Comparison of ENCODE assay signal across 1 cellular context in genomic region chr5:80957031-80957761, GRCh38.
TF ChIP-seq lines count a peak whose summit lies in the region.

No MANE protein-coding gene starts in this region.

TF ChIP-seq in HepG2, 621 proteins besides CTCF, POLR2A, EP300 and RAD21 (continued from another document and continues in another):
- TF ChIP-seq ZBTB43 (CRISPR knock-in tag; conservative IDR thresholded peaks at IDR 0.05) (no peak), HIC2 (CRISPR knock-in tag; IDR thresholded peaks at IDR 0.05; ENCODE audit: low read depth) (no peak), CC2D1A (CRISPR knock-in tag; IDR thresholded peaks at IDR 0.05) (no peak), NFE2L1 (CRISPR knock-in tag; IDR thresholded peaks at IDR 0.05; ENCODE audit: borderline replicate concordance) (no peak), ZNF12 (CRISPR knock-in tag; IDR thresholded peaks at IDR 0.05) (no peak), ZSCAN22 (CRISPR knock-in tag; IDR thresholded peaks at IDR 0.05) (no peak), FLYWCH1 (CRISPR knock-in tag; IDR thresholded peaks at IDR 0.05) (no peak), ARID5B (CRISPR knock-in tag; IDR thresholded peaks at IDR 0.05) (peak; percentile 65), SOX13 (IDR thresholded peaks at IDR 0.05) (peak; percentile 69), SOX13 (CRISPR knock-in tag; conservative IDR thresholded peaks at IDR 0.05 in 1 of 2, IDR thresholded peaks at IDR 0.05 in 1 of 2) (peak in 1 of 2 experiments; percentile 89; a peak in 2 of 4 replicates), PCBP1 (IDR thresholded peaks at IDR 0.05; ENCODE audit: borderline replicate concordance, low read depth, low read length) (no peak), PBX3 (CRISPR knock-in tag; IDR thresholded peaks at IDR 0.05; ENCODE audit: borderline replicate concordance) (no peak), IRF2 (CRISPR knock-in tag; IDR thresholded peaks at IDR 0.05) (no peak), KLF9 (CRISPR knock-in tag; IDR thresholded peaks at IDR 0.05; ENCODE audit: low read depth) (no peak), ZNF510 (CRISPR knock-in tag; IDR thresholded peaks at IDR 0.05; ENCODE audit: low read depth) (no peak), ZBTB39 (CRISPR knock-in tag; IDR thresholded peaks at IDR 0.05) (no peak), ZNF484 (CRISPR knock-in tag; IDR thresholded peaks at IDR 0.05; ENCODE audit: borderline replicate concordance, low read depth) (no peak), GTF2F1 (IDR thresholded peaks at IDR 0.05; ENCODE audit: low read length) (no peak), ZGPAT (CRISPR knock-in tag; IDR thresholded peaks at IDR 0.05) (0 out of 2 replicates have a peak, but pooled peaks have one; percentile 28), FOXC1 (CRISPR knock-in tag; IDR thresholded peaks at IDR 0.05; ENCODE audit: borderline replicate concordance) (no peak), PHB2 (IDR thresholded peaks at IDR 0.05; ENCODE audit: partially characterized antibody) (no peak), ZBTB7B (CRISPR knock-in tag; IDR thresholded peaks at IDR 0.05) (no peak), ZBED4 (CRISPR knock-in tag; IDR thresholded peaks at IDR 0.05; ENCODE audit: borderline replicate concordance) (no peak), ZNF615 (CRISPR knock-in tag; IDR thresholded peaks at IDR 0.05; ENCODE audit: borderline replicate concordance) (no peak), ZNF782 (CRISPR knock-in tag; IDR thresholded peaks at IDR 0.05; ENCODE audit: borderline replicate concordance) (no peak), SATB2 (CRISPR knock-in tag; IDR thresholded peaks at IDR 0.05) (no peak), ZNF343 (CRISPR knock-in tag; IDR thresholded peaks at IDR 0.05) (no peak), SIX1 (CRISPR knock-in tag; IDR thresholded peaks at IDR 0.05; ENCODE audit: borderline replicate concordance) (no peak; the same call in 1 of the 2 replicates), ZNF441 (CRISPR knock-in tag; IDR thresholded peaks at IDR 0.05; ENCODE audit: borderline replicate concordance) (no peak), ZNF780A (CRISPR knock-in tag; IDR thresholded peaks at IDR 0.05) (no peak), RFX5 (IDR thresholded peaks at IDR 0.05; ENCODE audit: low read depth, low read length) (no peak), MED1 (CRISPR knock-in tag; IDR thresholded peaks at IDR 0.05) (no peak), NR0B2 (CRISPR knock-in tag; IDR thresholded peaks at IDR 0.05) (no peak), SP2 (CRISPR knock-in tag; IDR thresholded peaks at IDR 0.05) (no peak), KDM5A (IDR thresholded peaks at IDR 0.05; ENCODE audit: borderline replicate concordance, low read length) (no peak), HNRNPL (IDR thresholded peaks at IDR 0.05; ENCODE audit: low read depth, low read length) (no peak), SCMH1 (CRISPR knock-in tag; IDR thresholded peaks at IDR 0.05; ENCODE audit: borderline replicate concordance) (no peak), ZNF333 (CRISPR knock-in tag; IDR thresholded peaks at IDR 0.05; ENCODE audit: borderline replicate concordance) (no peak), KAT7 (CRISPR knock-in tag; IDR thresholded peaks at IDR 0.05; ENCODE audit: borderline replicate concordance) (no peak), NR2F6 (IDR thresholded peaks at IDR 0.05) (0 out of 2 replicates have a peak, but pooled peaks have one; percentile 13), NR2F6 (CRISPR knock-in tag; IDR thresholded peaks at IDR 0.05) (no peak), GABPB1 (CRISPR knock-in tag; IDR thresholded peaks at IDR 0.05) (no peak), CBFB (CRISPR knock-in tag; IDR thresholded peaks at IDR 0.05) (no peak), NFIC (IDR thresholded peaks at IDR 0.05; ENCODE audit: low read length) (peak; percentile 47; the same call in 1 of the 2 replicates), RFX3 (CRISPR knock-in tag; IDR thresholded peaks at IDR 0.05) (no peak), BCLAF1 (IDR thresholded peaks at IDR 0.05) (no peak), POGZ (CRISPR knock-in tag; IDR thresholded peaks at IDR 0.05) (no peak)
